ENCODE assay signal across 13 cellular contexts in genomic region chr13:82962422-82962821, GRCh38.
"Had no signal": no experiment of that assay in that cellular context is flagged by ENCODE, and none has a peak within 500 bp of the region (broad histone marks: within the 10 kb centered on the region; RNA-seq: fewer than 3 reads in every experiment).

No MANE protein-coding gene starts in this region.

- DNase-seq: activated CD4-positive, CD25-positive, alpha-beta regulatory T cell treated with anti-CD3 and anti-CD28 coated beads, Interleukin-2, amount 50 U/mL, for 72 hours; activated naive CD4-positive, alpha-beta T cell treated with Interleukin-2 at 50 U/mL for 16 hours; aorta; erythroblast; mesenchymal stem cell; natural killer cell; occipital lobe had no signal

- H3K4me3 ChIP-seq: smooth muscle cell had no signal

- H3K4me3 Mint-ChIP-seq: activated T-helper 1 cell treated with anti-CD3 and anti-CD28 coated beads, Interleukin-12 subunit alpha, Interleukin-12 subunit beta, Interleukin-2, Interleukin-4 antibody, amounts not matched to agents 30 ng/mL and 10 ng/mL and 1 ng/mL, durations not matched to agents 14 hours and 24 hours and 36 hours; natural killer cell; stimulated activated naive CD8-positive, alpha-beta T cell treated with anti-CD3 and anti-CD28 coated beads, Interleukin-15, Interleukin-2, amounts not matched to agents 100 ng/mL and 50 ng/mL, for 24 hours; T-helper 2 cell treated with Interferon-gamma antibody and Interleukin-4, amounts not matched to agents 5 μg/mL and 100 μg/mL, for 36 hours had no signal

- H3K27ac Mint-ChIP-seq: activated T-helper 1 cell treated with anti-CD3 and anti-CD28 coated beads, Interleukin-12 subunit alpha, Interleukin-12 subunit beta, Interleukin-2, Interleukin-4 antibody, amounts not matched to agents 30 ng/mL and 10 ng/mL and 1 ng/mL, durations not matched to agents 14 hours and 24 hours and 36 hours; natural killer cell; stimulated activated naive CD8-positive, alpha-beta T cell treated with anti-CD3 and anti-CD28 coated beads, Interleukin-15, Interleukin-2, amounts not matched to agents 100 ng/mL and 50 ng/mL, for 24 hours; T-helper 2 cell treated with Interferon-gamma antibody and Interleukin-4, amounts not matched to agents 5 μg/mL and 100 μg/mL, for 36 hours had no signal

- H3K9me3 Mint-ChIP-seq: activated T-helper 1 cell treated with anti-CD3 and anti-CD28 coated beads, Interleukin-12 subunit alpha, Interleukin-12 subunit beta, Interleukin-2, Interleukin-4 antibody, amounts not matched to agents 30 ng/mL and 10 ng/mL and 1 ng/mL, durations not matched to agents 14 hours and 24 hours and 36 hours had no signal

- H3K4me1 Mint-ChIP-seq: natural killer cell had no signal

- H3K4me2 ChIP-seq: smooth muscle cell had no signal

- H3K36me3 Mint-ChIP-seq: natural killer cell had no signal

- ATAC-seq: natural killer cell, right cardiac atrium had no signal

- FAIRE-seq: keratinocyte had no signal

- H3K27me3 Mint-ChIP-seq: stimulated activated naive CD8-positive, alpha-beta T cell treated with anti-CD3 and anti-CD28 coated beads, Interleukin-15, Interleukin-2, amounts not matched to agents 100 ng/mL and 50 ng/mL, for 24 hours had no signal
